In the genomic region with DNA sequence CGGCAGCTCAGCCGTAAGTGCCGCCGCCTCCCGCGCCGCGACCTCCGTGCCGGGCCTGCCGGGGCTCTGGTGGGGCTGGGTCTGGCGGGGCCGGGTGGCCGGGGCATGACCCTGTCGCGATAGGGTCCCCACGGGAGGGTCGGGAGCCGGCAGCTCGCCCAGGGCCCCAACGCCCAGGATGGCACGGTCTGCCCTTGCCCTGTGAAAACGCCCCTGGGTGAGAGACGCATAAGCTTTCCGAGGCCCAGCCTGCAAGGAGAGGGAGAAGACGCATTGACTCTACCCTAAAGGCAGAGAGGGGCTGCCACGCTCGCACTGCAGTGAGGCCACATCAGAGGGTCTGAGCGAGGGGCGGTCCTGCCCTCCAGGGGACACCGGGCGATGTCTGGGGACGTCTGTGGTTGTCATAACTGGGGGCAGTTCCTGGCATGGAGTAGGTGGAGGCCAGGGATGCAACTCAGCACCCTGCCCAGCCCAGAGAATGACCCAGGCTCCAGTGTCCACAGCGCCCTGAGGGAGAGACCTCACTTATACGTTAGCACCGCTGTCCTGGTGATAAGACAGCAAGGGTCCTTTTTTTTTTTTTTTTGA, we compare ENCODE assay signal across 8 cellular contexts. TPM values are rescaled to one million over a fixed set of nuclear protein-coding genes. Genes with fewer than 3 reads are reported as not detected.
A peak's percentile ranks its signal among the peaks of the same experiment; 100 is the strongest.
DNase-seq lines count a peak whose midpoint lies in the region; ATAC-seq, FAIRE-seq and TF ChIP-seq lines count a peak whose summit lies in the region.

No MANE protein-coding gene starts in this region.

- H3K9me3 Mint-ChIP-seq in mesothelial cell of epicardium = no peaks in the 10 kb centered on the region

- peak overlapping the region; percentile 93 for H3K4me3 Mint-ChIP-seq in mesothelial cell of epicardium

- FAIRE-seq in urothelium cell line (lab: Jason Lieb, UNC) = no peak

- DNase-seq in NCI-H2227 treated with DMSO at 0.1 percent for 48 hours (lab: John Stamatoyannopoulos, UW) (peak; percentile 13), colonic mucosa (peak; percentile 28), mesothelial cell of epicardium (ENCODE audit: low spot score in 2 of 2, unreplicated experiment in 2 of 2) (peak in 1 of 2 experiments; percentile 55), urothelium cell line (ENCODE audit: low spot score) (peak; percentile 16)

- ATAC-seq in GM21447 (IDR thresholded peaks at IDR 0.05; ENCODE audit: unreplicated experiment) = peak; percentile 25
- no peak for ATAC-seq in HG02678 (IDR thresholded peaks at IDR 0.05; ENCODE audit: unreplicated experiment)
- ATAC-seq in GM18505 (IDR thresholded peaks at IDR 0.05; ENCODE audit: unreplicated experiment) = no peak

- peak overlapping the region; percentile 93 for H3K4me2 ChIP-seq in BLaER1

- peaks cover 38% of the 10 kb centered on the region for H3K36me3 ChIP-seq in BLaER1
- no peaks in the 10 kb centered on the region for H3K36me3 ChIP-seq in colonic mucosa

- H3K36me3 Mint-ChIP-seq in mesothelial cell of epicardium = peaks cover 9% of the 10 kb centered on the region

- H3K4me3 ChIP-seq in BLaER1 (peak overlapping the region; percentile 84), colonic mucosa (peak overlapping the region; percentile 78)

- TF ChIP-seq CTCF in colonic mucosa (IDR thresholded peaks at IDR 0.05) (no peak), mesothelial cell of epicardium (IDR thresholded peaks at IDR 0.05; ENCODE audit: unreplicated experiment) (no peak)

- peaks cover 3% of the 10 kb centered on the region for H3K4me1 Mint-ChIP-seq in mesothelial cell of epicardium

- H3K4me1 ChIP-seq in BLaER1 (peaks cover 43% of the 10 kb centered on the region), colonic mucosa (no peaks in the 10 kb centered on the region)

- H3K27ac Mint-ChIP-seq in mesothelial cell of epicardium = peak overlapping the region; percentile 85

- intact Hi-C loops in colonic mucosa (cut with DNase I) = no loop called here

- H3K9ac ChIP-seq in BLaER1 = peak overlapping the region; percentile 84
- peak overlapping the region; percentile 84 for H3K9ac ChIP-seq in colonic mucosa (ENCODE audit: low read depth in 2 of 2, low read length in 2 of 2)

- H4K20me1 ChIP-seq in BLaER1 = no peaks in the 10 kb centered on the region

- H3K9me3 ChIP-seq in BLaER1 = peaks cover 24% of the 10 kb centered on the region
- no peaks in the 10 kb centered on the region for H3K9me3 ChIP-seq in colonic mucosa

- TF ChIP-seq POLR2A in GM18505 (IDR thresholded peaks at IDR 0.05; ENCODE audit: borderline replicate concordance, extremely low read depth, insufficient read depth, insufficient read length) = no peak

- H3K27ac ChIP-seq in BLaER1 = peak overlapping the region; percentile 84
- no peak overlapping the region for H3K27ac ChIP-seq in colonic mucosa

- H3K27me3 Mint-ChIP-seq in mesothelial cell of epicardium (ENCODE audit: low read depth) = no peaks in the 10 kb centered on the region

- no peaks in the 10 kb centered on the region for H3K27me3 ChIP-seq in BLaER1
- H3K27me3 ChIP-seq in colonic mucosa = no peaks in the 10 kb centered on the region

RNA-seq across cellular contexts. Expression of a gene that starts 0.5 kb away (rescaled TPM):
- total RNA-seq in colonic mucosa (1 to 10 TPM; 3.0 to 5.1 TPM), mesothelial cell of epicardium (12.6 to 13.3 TPM (median 13.2 TPM) in 3 replicates)

RNA-seq across cellular contexts. Expression of a gene that starts 21.1 kb away (rescaled TPM):
- total RNA-seq in colonic mucosa (1 to 10 TPM; 3.2 to 5.5 TPM), mesothelial cell of epicardium (10.6 to 12.9 TPM (median 10.6 TPM) in 3 replicates)

RNA-seq across cellular contexts. Expression of a gene that starts 34.9 kb away (rescaled TPM):
- 100 to 1,000 TPM in 1 of 2 donors, 10 to 100 TPM in 1; 45.5 to 139 TPM for total RNA-seq in colonic mucosa
- total RNA-seq in mesothelial cell of epicardium = 74.1 to 80.8 TPM (median 79.5 TPM) in 3 replicates

RNA-seq across cellular contexts. Expression of a gene that starts 37.1 kb away (rescaled TPM):
- total RNA-seq in colonic mucosa (10 to 100 TPM; 46.5 to 80.6 TPM), mesothelial cell of epicardium (58.2 to 64.0 TPM (median 61.3 TPM) in 3 replicates)

RNA-seq across cellular contexts. Expression of a gene that starts 46.9 kb away (rescaled TPM):
- under 1 TPM in 1 of 2 donors, not detected in 1; 0.22 TPM for total RNA-seq in colonic mucosa
- 0.05 to 0.11 TPM (median 0.09 TPM) in 3 replicates for total RNA-seq in mesothelial cell of epicardium
